Comparison of ENCODE assay signal across 14 cellular contexts in genomic region chr3:98741121-98741716, GRCh38. TPM values are rescaled to one million over a fixed set of nuclear protein-coding genes. Genes with fewer than 3 reads are reported as not detected.
DNase-seq lines count a peak whose midpoint lies in the region; ATAC-seq, FAIRE-seq and TF ChIP-seq lines count a peak whose summit lies in the region.
"Had no signal": no experiment of that assay in that cellular context is flagged by ENCODE, and none has a peak within 500 bp of the region (broad histone marks: within the 10 kb centered on the region; RNA-seq: fewer than 3 reads in every experiment).

No MANE protein-coding gene starts in this region.

- no peak overlapping the region for H3K9ac ChIP-seq in keratinocyte (ENCODE audit: control insufficient read depth, extremely low read depth, insufficient read depth, low read length)

- no peak for TF ChIP-seq EP300 in tibial nerve (IDR thresholded peaks at IDR 0.05)

- no peak overlapping the region for H2AFZ ChIP-seq in keratinocyte (ENCODE audit: control insufficient read depth, low read length)

- no TSS peak for BruUV-seq in Caco-2 (replicated peaks; lab: Mats Ljungman, UMichigan)

- H3K27me3 Mint-ChIP-seq in Caco-2 (ENCODE audit: insufficient read depth, unreplicated experiment), result no peaks in the 10 kb centered on the region
- peaks cover 31% of the 10 kb centered on the region for H3K27me3 Mint-ChIP-seq in activated CD8-positive, alpha-beta memory T cell treated with anti-CD3 and anti-CD28 coated beads, Interleukin-2, amount 10 ng/mL, durations not matched to agents 7 days and 5 days

- H3K36me3 ChIP-seq in Caco-2 (ENCODE audit: control insufficient read depth, insufficient read depth, low read length) (peaks cover 2% of the 10 kb centered on the region), MG63 (no peaks in the 10 kb centered on the region), bronchial epithelial cell (ENCODE audit: control insufficient read depth, insufficient read depth, low read length) (no peaks in the 10 kb centered on the region), keratinocyte (ENCODE audit: control insufficient read depth in 2 of 2, extremely low read depth in 1 of 2, insufficient read depth in 2 of 2, low read length in 2 of 2) (no peaks in the 10 kb centered on the region), tibial nerve (no peaks in the 10 kb centered on the region)
- H3K36me3 ChIP-seq: adrenal gland had no signal

- no peak overlapping the region for H3K27ac ChIP-seq in keratinocyte (ENCODE audit: control insufficient read depth, insufficient read depth, low read length)
- no peak overlapping the region for H3K27ac ChIP-seq in tibial nerve
- H3K27ac ChIP-seq: adrenal gland had no signal

- POLR2A ChIA-PET in Caco-2 (lab: Charles Lee), result interaction anchor here (2.1 kb wide), 1 partner anchor 9 kb away, joined by 23 read pairs; no protein-coding TSS in a partner anchor

- H3K36me3 Mint-ChIP-seq in Caco-2 (ENCODE audit: insufficient read depth, unreplicated experiment), result peaks cover 59% of the 10 kb centered on the region
- H3K36me3 Mint-ChIP-seq in activated CD8-positive, alpha-beta memory T cell treated with anti-CD3 and anti-CD28 coated beads, Interleukin-2, amount 10 ng/mL, durations not matched to agents 7 days and 5 days, result no peaks in the 10 kb centered on the region

- 88 to 92% methylated on average over 5 of the region's 5 CpGs for WGBS in tibial nerve, 2 donors

- H3K4me3 ChIP-seq in Caco-2 (ENCODE audit: low read depth, low read length), result no peak overlapping the region
- H3K4me3 ChIP-seq in MG63, result no peak overlapping the region
- H3K4me3 ChIP-seq in bronchial epithelial cell (ENCODE audit: low read depth, low read length), result no peak overlapping the region
- peak overlapping the region in 1 of 3 experiments; percentile 22 for H3K4me3 ChIP-seq in keratinocyte (ENCODE audit: control insufficient read depth in 2 of 3, extremely low read depth in 1 of 3, insufficient read depth in 2 of 3, low read depth in 1 of 3, low read length in 3 of 3)
- H3K4me3 ChIP-seq in tibial nerve, result no peak overlapping the region
- H3K4me3 ChIP-seq: adrenal gland had no signal

- H3K4me1 ChIP-seq in Caco-2 (peaks cover 65% of the 10 kb centered on the region), keratinocyte (ENCODE audit: control insufficient read depth, extremely low read depth, insufficient read depth, low read length) (peaks cover 14% of the 10 kb centered on the region), tibial nerve (peaks cover 0 to 18% (median 0%) of the 10 kb centered on the region in 4 donors)

- H3K27me3 ChIP-seq in Caco-2 (replicated peaks; ENCODE audit: control insufficient read depth, insufficient read depth, low read length), result no peaks in the 10 kb centered on the region
- no peaks in the 10 kb centered on the region for H3K27me3 ChIP-seq in MG63
- no peaks in the 10 kb centered on the region for H3K27me3 ChIP-seq in bronchial epithelial cell (ENCODE audit: control insufficient read depth, insufficient read depth, low read length)
- H3K27me3 ChIP-seq in keratinocyte (ENCODE audit: control insufficient read depth, extremely low read depth, insufficient read depth, low read length), result no peaks in the 10 kb centered on the region
- H3K27me3 ChIP-seq in tibial nerve, result no peaks in the 10 kb centered on the region
- H3K27me3 ChIP-seq: adrenal gland had no signal

- dilution Hi-C loops in keratinocyte (cut with MboI; ENCODE audit: extremely low pct_ligation_motif_present, low sequenced_read_pairs), result no loop called here

- peaks cover 9% of the 10 kb centered on the region for H3K9me3 Mint-ChIP-seq in Caco-2 (ENCODE audit: unreplicated experiment)
- H3K9me3 Mint-ChIP-seq in activated CD8-positive, alpha-beta memory T cell treated with anti-CD3 and anti-CD28 coated beads, Interleukin-2, amount 10 ng/mL, durations not matched to agents 7 days and 5 days (ENCODE audit: low read depth), result no peaks in the 10 kb centered on the region

- no peaks in the 10 kb centered on the region for H3K9me3 ChIP-seq in Caco-2
- H3K9me3 ChIP-seq in MG63, result no peaks in the 10 kb centered on the region
- H3K9me3 ChIP-seq in keratinocyte (ENCODE audit: control insufficient read depth, low read depth, low read length), result no peaks in the 10 kb centered on the region
- no peaks in the 10 kb centered on the region for H3K9me3 ChIP-seq in tibial nerve
- H3K9me3 ChIP-seq: adrenal gland had no signal

- peak overlapping the region; percentile 90 for H3K27ac Mint-ChIP-seq in Caco-2 (ENCODE audit: unreplicated experiment)
- H3K27ac Mint-ChIP-seq in activated CD8-positive, alpha-beta memory T cell treated with anti-CD3 and anti-CD28 coated beads, Interleukin-2, amount 10 ng/mL, durations not matched to agents 7 days and 5 days, result no peak overlapping the region

- TF ChIP-seq CTCF in Caco-2 (IDR thresholded peaks at IDR 0.05; ENCODE audit: insufficient read depth in 1 of 2, low read depth in 1 of 2, low read length in 1 of 2, severe bottlenecking in 1 of 2, unreplicated experiment in 1 of 2) (no peak), bronchial epithelial cell (IDR thresholded peaks at IDR 0.05; ENCODE audit: insufficient read depth, low read length, severe bottlenecking) (no peak), keratinocyte (optimal IDR thresholded peaks at IDR 0.05 in 1 of 3, IDR thresholded peaks at IDR 0.05 in 1 of 3, conservative IDR thresholded peaks at IDR 0.05 in 1 of 3; ENCODE audit: extremely low read depth in 1 of 3, insufficient read depth in 2 of 3, low read length in 3 of 3) (no peak), tibial nerve (IDR thresholded peaks at IDR 0.05) (no peak)

- peaks cover 77% of the 10 kb centered on the region for H3K4me1 Mint-ChIP-seq in Caco-2 (ENCODE audit: low read depth, unreplicated experiment)
- H3K4me1 Mint-ChIP-seq in activated CD8-positive, alpha-beta memory T cell treated with anti-CD3 and anti-CD28 coated beads, Interleukin-2, amount 10 ng/mL, durations not matched to agents 7 days and 5 days, result no peaks in the 10 kb centered on the region

- CTCF ChIA-PET in Caco-2 (lab: Charles Lee), result interaction anchor here (1.0 kb wide), 1 partner anchor 83 kb away, joined by 4 read pairs; no protein-coding TSS in a partner anchor
- CTCF ChIA-PET in activated CD8-positive, alpha-beta memory T cell treated with anti-CD3 and anti-CD28 coated beads, Interleukin-2, amount 10 ng/mL, durations not matched to agents 7 days and 5 days (lab: Charles Lee), result no interaction called here

- intact Hi-C loops in Caco-2 (cut with micrococcal nuclease; ENCODE audit: unreplicated experiment), result loop anchor here (1.0 kb wide), 2 partner anchors 8 to 9 kb away; no protein-coding TSS in a partner anchor

- DNase-seq in Caco-2 (peak; percentile 48 to 51), MG63 (peak; percentile 26), bronchial epithelial cell (ENCODE audit: low read depth) (peak; percentile 77), keratinocyte (ENCODE audit: low read depth, low spot score) (peak; percentile 26), tibial nerve (ENCODE audit: low spot score in 2 of 2) (no peak)
- no peak for DNase-seq in activated CD8-positive, alpha-beta memory T cell treated with anti-CD3 and anti-CD28 coated beads, Interleukin-2, amount 10 ng/mL, durations not matched to agents 7 days and 5 days
- DNase-seq: activated CD4-positive, alpha-beta T cell treated with anti-CD3 and anti-CD28 coated beads, Interleukin-2, amount 50 U/mL, for 1 hour; activated T-cell treated with anti-CD3 and anti-CD28 coated beads, Interleukin-2, amount 50 U/mL, for 48 hours; NCI-H1436 treated with DMSO at 0.1 percent for 48 hours; NCI-H526; T1000 had no signal

- peaks cover 4% of the 10 kb centered on the region for H3K79me2 ChIP-seq in keratinocyte (ENCODE audit: control insufficient read depth, insufficient read depth, low read length)

- ATAC-seq in activated CD8-positive, alpha-beta memory T cell treated with anti-CD3 and anti-CD28 coated beads, Interleukin-2, amount 10 ng/mL, durations not matched to agents 7 days and 5 days, result no peak
- ATAC-seq in HG03039 (IDR thresholded peaks at IDR 0.05; ENCODE audit: unreplicated experiment) (no peak), HG02885 (IDR thresholded peaks at IDR 0.05; ENCODE audit: poor library complexity, unreplicated experiment) (no peak)

- no peak for FAIRE-seq in bronchial epithelial cell (lab: Jason Lieb, UNC)
- peak; percentile 93 for FAIRE-seq in keratinocyte (lab: Jason Lieb, UNC)

- no peaks in the 10 kb centered on the region for H3K9me1 ChIP-seq in keratinocyte (ENCODE audit: control insufficient read depth, extremely low read depth, insufficient read depth, low read length)

- no peaks in the 10 kb centered on the region for H4K20me1 ChIP-seq in keratinocyte (ENCODE audit: control insufficient read depth, extremely low read depth, insufficient read depth, low read length)

- peak overlapping the region; percentile 66 for H3K4me2 ChIP-seq in keratinocyte (ENCODE audit: control insufficient read depth, extremely low read depth, insufficient read depth, low read depth, low read length)

- TF ChIP-seq POLR2A in tibial nerve (IDR thresholded peaks at IDR 0.05), result no peak

- H3K4me3 Mint-ChIP-seq in Caco-2 (ENCODE audit: unreplicated experiment), result peak overlapping the region; percentile 63
- H3K4me3 Mint-ChIP-seq in activated CD8-positive, alpha-beta memory T cell treated with anti-CD3 and anti-CD28 coated beads, Interleukin-2, amount 10 ng/mL, durations not matched to agents 7 days and 5 days, result no peak overlapping the region

RNA-seq across cellular contexts. Expression of gene ST3GAL6, which starts 21.9 kb away (rescaled TPM):
- 59.7 and 67.2 TPM in 2 replicates for total RNA-seq in Caco-2 (2022)
- 1.4 and 2.0 TPM in 2 replicates for total RNA-seq in MG63 (2014; rRNA removed; shearing (Covaris generic); ENCODE audit: low replicate concordance)
- 2.9 and 5.4 TPM in 2 replicates for total RNA-seq in bronchial epithelial cell
- 1.8 to 5.3 TPM (median 4.0 TPM) in 3 replicates for polyA plus RNA-seq in keratinocyte
- 14.4 TPM for polyA plus RNA-seq in keratinocyte (2011; ENCODE audit: low read depth)
- polyA plus RNA-seq in keratinocyte (2011; cell fraction: cytosol; rRNA removed), result 1.2 and 2.7 TPM in 2 replicates
- polyA plus RNA-seq in keratinocyte (2011; cell fraction: nucleus; rRNA removed), result 4.3 and 5.2 TPM in 2 replicates
- 2.4 and 8.6 TPM in 2 replicates for polyA plus RNA-seq in keratinocyte (2012; ENCODE audit: low replicate concordance)
- polyA minus RNA-seq in keratinocyte, result 0.56 to 4.3 TPM (median 1.5 TPM) in 3 replicates
- 5.2 TPM for polyA minus RNA-seq in keratinocyte (2011; cell fraction: cytosol; rRNA and poly(A)+ RNA removed)
- polyA minus RNA-seq in keratinocyte (2011; cell fraction: nucleus; rRNA and poly(A)+ RNA removed), result 3.1 and 5.4 TPM in 2 replicates
- total RNA-seq in activated CD8-positive, alpha-beta memory T cell treated with anti-CD3 and anti-CD28 coated beads, Interleukin-2, amount 10 ng/mL, durations not matched to agents 7 days and 5 days, result under 1 TPM in 1 of 2 experiments, not detected in 1; 0.12 TPM
- total RNA-seq in tibial nerve, result 10 to 100 TPM in 2 of 4 donors, 1 to 10 TPM in 2; 9.2 to 54.6 (median 10.1) TPM

Comparison
In these comparisons a context has a peak if more than half of its experiments do, and no peak if none do; other contexts are left out.
1. DNase-seq: peak in Caco-2 (2 of 2), MG63 (single experiment), bronchial epithelial cell (single experiment) and keratinocyte (single experiment); none in activated CD8-positive, alpha-beta memory T cell treated with anti-CD3 and anti-CD28 coated beads, Interleukin-2, amount 10 ng/mL, durations not matched to agents 7 days and 5 days (single experiment) and tibial nerve (0 of 2).